ENCODE assay signal across 1 cellular context in genomic region chr6:76876430-76876829, GRCh38.
A peak's percentile ranks its signal among the peaks of the same experiment; 100 is the strongest.
TF ChIP-seq lines count a peak whose summit lies in the region.
"Not testable (repeated sequence)": the region's sequence is repeated elsewhere in the genome, so short reads cannot be mapped to it uniquely, and the experiment has no call there.

No MANE protein-coding gene starts in this region.

TF ChIP-seq in HepG2, 621 proteins besides CTCF, POLR2A, EP300 and RAD21 (continued from another document):
- TF ChIP-seq FOXA1 (IDR thresholded peaks at IDR 0.05), result not testable (repeated sequence)
- TF ChIP-seq FOXA1 (CRISPR knock-in tag; IDR thresholded peaks at IDR 0.05), result peak; percentile 48; the same call in 1 of the 2 replicates
